ENCODE assay signal across 8 cellular contexts in the genomic region with DNA sequence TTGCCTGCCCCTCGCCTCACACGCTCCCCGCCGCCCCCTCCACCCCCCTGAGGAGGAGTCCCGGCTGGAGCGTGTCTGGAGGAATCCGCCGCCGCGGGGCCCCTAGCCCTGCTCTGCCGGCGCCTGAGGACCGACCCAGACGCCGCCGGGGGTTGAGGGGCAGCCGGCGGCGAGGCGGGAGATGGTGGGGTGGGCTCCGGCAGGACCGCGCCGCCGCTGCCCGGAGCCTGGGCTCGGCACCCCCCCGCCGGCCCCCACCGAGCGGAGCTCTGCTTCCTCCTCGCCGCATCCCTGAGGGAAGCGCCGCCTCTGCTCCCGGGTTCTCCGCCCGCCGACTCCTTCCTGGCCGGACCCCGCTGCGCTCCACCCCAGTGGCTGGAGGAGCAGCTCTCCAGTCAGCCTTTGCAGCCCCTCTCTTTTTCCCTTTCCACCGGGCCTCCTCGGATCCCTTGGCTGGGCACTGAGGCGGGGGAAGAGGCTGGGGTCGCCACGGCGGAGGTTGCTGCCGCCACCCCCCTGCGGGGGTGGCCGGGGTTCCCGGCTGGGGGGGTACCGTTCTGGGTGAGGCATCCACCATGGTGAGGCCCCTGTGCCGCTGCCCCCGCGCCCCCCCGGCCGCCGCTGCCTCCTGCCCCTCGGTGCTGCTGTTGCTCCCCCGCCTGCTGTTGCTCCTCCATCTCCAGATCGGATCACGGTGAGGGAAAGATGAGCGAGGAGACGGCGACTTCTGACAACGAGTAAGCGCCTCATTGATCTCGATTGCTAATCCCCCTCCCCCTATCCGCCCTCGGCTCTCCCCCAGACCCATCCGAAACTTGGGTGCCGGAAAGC. TPM values are rescaled to one million over a fixed set of nuclear protein-coding genes. Genes with fewer than 3 reads are reported as not detected.
DNase-seq lines count a peak whose midpoint lies in the region; ATAC-seq and TF ChIP-seq lines count a peak whose summit lies in the region.

A gene (plus strand): TSS at position 356 of the 831 bp plus-strand sequence. CDS start 350 bp downstream, at position 706.

- H3K9me3 Mint-ChIP-seq in MCF 10A (ENCODE audit: unreplicated experiment): no peaks in the 10 kb centered on the region

- H3K27ac Mint-ChIP-seq in MCF 10A (ENCODE audit: low read depth, unreplicated experiment): peak within 1 kb of the TSS; percentile 90

- ATAC-seq in GM18907 (IDR thresholded peaks at IDR 0.05; ENCODE audit: unreplicated experiment): peak; percentile 38
- peak; percentile 23 for ATAC-seq in HG03175 (IDR thresholded peaks at IDR 0.05; ENCODE audit: unreplicated experiment)

- TF ChIP-seq POLR2A in sigmoid colon (IDR thresholded peaks at IDR 0.05): no peak

- H3K36me3 ChIP-seq in SU-DHL-6 (ENCODE audit: low read length) (no peaks in the 10 kb centered on the region), iPS-20b (ENCODE audit: insufficient read depth, low read depth, low read length) (no peaks in the 10 kb centered on the region), sigmoid colon (no peaks in the 10 kb centered on the region)

- POLR2A ChIA-PET in MCF 10A (lab: Yijun Ruan, JAX): interaction anchor here (0.6 to 5.4 kb wide), 35 partner anchors 9 to 1152 kb away, joined by 3 to 188 read pairs (median 6); a partner anchor contains a TSS

- H3K9me3 ChIP-seq in SU-DHL-6 (ENCODE audit: insufficient read depth, low read length) (no peaks in the 10 kb centered on the region), iPS-20b (ENCODE audit: insufficient read depth, low read depth, low read length) (no peaks in the 10 kb centered on the region), sigmoid colon (no peaks in the 10 kb centered on the region)

- H3K27ac ChIP-seq in SU-DHL-6 (ENCODE audit: low read depth, low read length) (peak within 1 kb of the TSS; percentile 80), iPS-20b (ENCODE audit: low read length) (peak within 1 kb of the TSS; percentile 88), sigmoid colon (peak within 1 kb of the TSS; percentile 98 to 100 (median 99))

- peak; percentile 68 for DNase-seq in AG10803 (ENCODE audit: low read depth)
- peak; percentile 56 for DNase-seq in MCF 10A (ENCODE audit: unreplicated experiment)
- peak; percentile 90 for DNase-seq in sigmoid colon
- DNase-seq in NCI-H2107 (lab: John Stamatoyannopoulos, UW): no peak

- peaks cover 44% of the 10 kb centered on the region for H3K79me2 ChIP-seq in SU-DHL-6 (ENCODE audit: insufficient read depth, low read length)

- WGBS in sigmoid colon, 2 donors: 1% methylated on average over 73 of the region's 73 CpGs

- no peaks in the 10 kb centered on the region for H3K27me3 Mint-ChIP-seq in MCF 10A (ENCODE audit: insufficient read depth, unreplicated experiment)

- intact Hi-C loops in MCF 10A (cut with micrococcal nuclease) (loop anchor here (1.0 to 2.0 kb wide), 2 partner anchors 123 to 250 kb away; no protein-coding TSS in a partner anchor), sigmoid colon (cut with DNase I) (loop anchor here (1.0 to 5.0 kb wide), 6 partner anchors 50 to 1330 kb away; a partner anchor contains a TSS)

- BruUV-seq in MCF 10A (replicated peaks; lab: Mats Ljungman, UMichigan): no TSS peak

- H3K4me3 ChIP-seq in AG10803 (ENCODE audit: low read length) (peak within 1 kb of the TSS; percentile 84), SU-DHL-6 (ENCODE audit: insufficient read depth, low read length, poor library complexity, severe bottlenecking) (peak within 1 kb of the TSS; percentile 83), iPS-20b (ENCODE audit: low read length) (peak within 1 kb of the TSS; percentile 96), sigmoid colon (peak within 1 kb of the TSS; percentile 89 to 98 (median 93))

- peak within 1 kb of the TSS; percentile 90 for H2AFZ ChIP-seq in SU-DHL-6 (ENCODE audit: low read depth, low read length, severe bottlenecking)

- peaks cover 24% of the 10 kb centered on the region for H4K20me1 ChIP-seq in SU-DHL-6 (ENCODE audit: low read depth, low read length)

- H3K9ac ChIP-seq in SU-DHL-6 (ENCODE audit: low read length) (peak within 1 kb of the TSS; percentile 92), iPS-20b (ENCODE audit: low read depth, low read length) (peak within 1 kb of the TSS; percentile 92)

- peak within 1 kb of the TSS; percentile 97 for H3K4me2 ChIP-seq in SU-DHL-6 (ENCODE audit: low read depth, low read length, poor library complexity, severe bottlenecking)

- H3K4me3 Mint-ChIP-seq in MCF 10A (ENCODE audit: unreplicated experiment): peak within 1 kb of the TSS; percentile 83

- H3K9me2 ChIP-seq in SU-DHL-6 (replicated peaks; ENCODE audit: insufficient read depth, low read length): no peaks in the 10 kb centered on the region

- TF ChIP-seq CTCF in AG10803 (conservative IDR thresholded peaks at IDR 0.05; ENCODE audit: low read length) (no peak), SU-DHL-6 (IDR thresholded peaks at IDR 0.05; ENCODE audit: insufficient read depth, low read length, poor library complexity, severe bottlenecking) (no peak), MCF 10A (IDR thresholded peaks at IDR 0.05; ENCODE audit: unreplicated experiment) (no peak), sigmoid colon (IDR thresholded peaks at IDR 0.05) (no peak)

- no peaks in the 10 kb centered on the region for H3K27me3 ChIP-seq in SU-DHL-6 (ENCODE audit: low read length)
- no peaks in the 10 kb centered on the region for H3K27me3 ChIP-seq in iPS-20b (ENCODE audit: insufficient read depth, low read length)
- no peaks in the 10 kb centered on the region for H3K27me3 ChIP-seq in sigmoid colon

- H3K4me1 ChIP-seq in iPS-20b (ENCODE audit: insufficient read depth, low read length) (peaks cover 32% of the 10 kb centered on the region; the same call in 1 of the 2 replicates), sigmoid colon (peaks cover 0 to 36% (median 19%) of the 10 kb centered on the region in 4 donors)

- H3K4me1 Mint-ChIP-seq in MCF 10A (ENCODE audit: insufficient read depth, unreplicated experiment): peaks cover 19% of the 10 kb centered on the region

- TF ChIP-seq EP300 in sigmoid colon (IDR thresholded peaks at IDR 0.05): no peak

- peaks cover 25% of the 10 kb centered on the region for H3F3A ChIP-seq in SU-DHL-6 (ENCODE audit: insufficient read depth)

- peaks cover 11% of the 10 kb centered on the region for H3K36me3 Mint-ChIP-seq in MCF 10A (ENCODE audit: insufficient read depth, unreplicated experiment)

- CTCF ChIA-PET in MCF 10A (lab: Yijun Ruan, JAX): interaction anchor here (0.6 to 3.0 kb wide), 17 partner anchors 9 to 1138 kb away, joined by 3 to 16 read pairs (median 4); no protein-coding TSS in a partner anchor

RNA-seq across cellular contexts. Expression of the gene that starts here (rescaled TPM):
- total RNA-seq in MCF 10A (2022): 26.4 and 28.1 TPM in 2 replicates
- 10 to 100 TPM; 13.3 to 17.8 (median 15.1) TPM for total RNA-seq in sigmoid colon
- polyA plus RNA-seq in sigmoid colon: 10 to 100 TPM in 2 of 3 donors, 1 to 10 TPM in 1; 6.8 to 15.6 (median 13.6) TPM
